In the genomic region with DNA sequence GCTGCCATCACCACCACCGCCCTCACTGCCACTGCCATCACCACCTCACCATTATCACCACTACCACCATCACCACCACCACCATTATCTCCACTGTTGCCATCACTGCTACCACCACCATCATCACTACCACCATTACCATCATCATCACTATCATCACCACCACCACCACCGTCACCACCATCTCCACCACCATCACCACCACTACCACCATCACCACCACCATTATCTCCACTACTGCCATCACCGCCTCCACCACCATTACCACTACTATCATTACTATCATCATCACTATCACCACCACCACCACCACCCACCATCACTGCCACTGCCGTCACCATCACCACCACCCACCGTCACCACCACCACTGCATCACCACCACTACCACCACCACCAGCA, we compare ENCODE assay signal across 1 cellular context.
TF ChIP-seq lines count a peak whose summit lies in the region.

No MANE protein-coding gene starts in this region.

TF ChIP-seq in HEK293, 187 proteins besides CTCF, POLR2A, EP300 and RAD21 (continued from another document):
- TF ChIP-seq, protein P1, sequence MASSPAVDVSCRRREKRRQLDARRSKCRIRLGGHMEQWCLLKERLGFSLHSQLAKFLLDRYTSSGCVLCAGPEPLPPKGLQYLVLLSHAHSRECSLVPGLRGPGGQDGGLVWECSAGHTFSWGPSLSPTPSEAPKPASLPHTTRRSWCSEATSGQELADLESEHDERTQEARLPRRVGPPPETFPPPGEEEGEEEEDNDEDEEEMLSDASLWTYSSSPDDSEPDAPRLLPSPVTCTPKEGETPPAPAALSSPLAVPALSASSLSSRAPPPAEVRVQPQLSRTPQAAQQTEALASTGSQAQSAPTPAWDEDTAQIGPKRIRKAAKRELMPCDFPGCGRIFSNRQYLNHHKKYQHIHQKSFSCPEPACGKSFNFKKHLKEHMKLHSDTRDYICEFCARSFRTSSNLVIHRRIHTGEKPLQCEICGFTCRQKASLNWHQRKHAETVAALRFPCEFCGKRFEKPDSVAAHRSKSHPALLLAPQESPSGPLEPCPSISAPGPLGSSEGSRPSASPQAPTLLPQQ (tag by site-specific recombination; IDR thresholded peaks at IDR 0.05) = no peak
- TF ChIP-seq ZNF311 (tag by site-specific recombination; IDR thresholded peaks at IDR 0.05; ENCODE audit: borderline replicate concordance) (0 out of 2 replicates have a peak, but pooled peaks have one; percentile 21), ZNF585B (tag by site-specific recombination; IDR thresholded peaks at IDR 0.05) (no peak), ZBTB1 (tag by site-specific recombination; IDR thresholded peaks at IDR 0.05) (no peak), KLF8 (tag by site-specific recombination; IDR thresholded peaks at IDR 0.05) (no peak), BCL11A (tag by site-specific recombination; IDR thresholded peaks at IDR 0.05; ENCODE audit: low read depth) (no peak), ZNF785 (tag by site-specific recombination; IDR thresholded peaks at IDR 0.05) (no peak), SP7 (tag by site-specific recombination; IDR thresholded peaks at IDR 0.05) (no peak), ZBTB6 (tag by site-specific recombination; IDR thresholded peaks at IDR 0.05) (no peak), ZNF621 (tag by site-specific recombination; IDR thresholded peaks at IDR 0.05) (peak; percentile 56; the same call in 1 of the 2 replicates), ZNF16 (tag by site-specific recombination; IDR thresholded peaks at IDR 0.05; ENCODE audit: low read depth) (no peak), ZNF558 (tag by site-specific recombination; IDR thresholded peaks at IDR 0.05) (no peak), ZNF114 (tag by site-specific recombination; IDR thresholded peaks at IDR 0.05) (no peak), ELK4 (IDR thresholded peaks at IDR 0.05; ENCODE audit: borderline replicate concordance, low read depth, low read length) (no peak), MYNN (tag by site-specific recombination; IDR thresholded peaks at IDR 0.05; ENCODE audit: borderline replicate concordance) (no peak), ZNF837 (tag by site-specific recombination; IDR thresholded peaks at IDR 0.05) (no peak), ZNF596 (tag by site-specific recombination; IDR thresholded peaks at IDR 0.05) (no peak), ZNF366 (tag by site-specific recombination; conservative IDR thresholded peaks at IDR 0.05) (no peak), ZNF548 (tag by site-specific recombination; IDR thresholded peaks at IDR 0.05) (no peak), EGR2 (tag by site-specific recombination; IDR thresholded peaks at IDR 0.05; ENCODE audit: low read depth) (peak; percentile 43; the same call in 1 of the 2 replicates), ZFHX2 (tag by site-specific recombination; conservative IDR thresholded peaks at IDR 0.05) (peak; percentile 21; the same call in 1 of the 2 replicates), YY2 (tag by site-specific recombination; IDR thresholded peaks at IDR 0.05) (peak; percentile 52; the same call in 1 of the 2 replicates), ZBTB17 (tag by site-specific recombination; IDR thresholded peaks at IDR 0.05) (no peak), ZBTB7A (tag by site-specific recombination; IDR thresholded peaks at IDR 0.05; ENCODE audit: low read depth) (peak; percentile 58; the same call in 1 of the 2 replicates), ZNF140 (tag by site-specific recombination; IDR thresholded peaks at IDR 0.05) (0 out of 2 replicates have a peak, but pooled peaks have one; percentile 21), ZBTB21 (tag by site-specific recombination; IDR thresholded peaks at IDR 0.05) (no peak), ZNF707 (tag by site-specific recombination; IDR thresholded peaks at IDR 0.05) (0 out of 2 replicates have a peak, but pooled peaks have one; percentile 53), INSM2 (tag by site-specific recombination; IDR thresholded peaks at IDR 0.05) (no peak), ZNF704 (tag by site-specific recombination; IDR thresholded peaks at IDR 0.05) (no peak), ZFP41 (tag by site-specific recombination; IDR thresholded peaks at IDR 0.05; ENCODE audit: borderline replicate concordance) (no peak)
- TF ChIP-seq, protein P2, sequence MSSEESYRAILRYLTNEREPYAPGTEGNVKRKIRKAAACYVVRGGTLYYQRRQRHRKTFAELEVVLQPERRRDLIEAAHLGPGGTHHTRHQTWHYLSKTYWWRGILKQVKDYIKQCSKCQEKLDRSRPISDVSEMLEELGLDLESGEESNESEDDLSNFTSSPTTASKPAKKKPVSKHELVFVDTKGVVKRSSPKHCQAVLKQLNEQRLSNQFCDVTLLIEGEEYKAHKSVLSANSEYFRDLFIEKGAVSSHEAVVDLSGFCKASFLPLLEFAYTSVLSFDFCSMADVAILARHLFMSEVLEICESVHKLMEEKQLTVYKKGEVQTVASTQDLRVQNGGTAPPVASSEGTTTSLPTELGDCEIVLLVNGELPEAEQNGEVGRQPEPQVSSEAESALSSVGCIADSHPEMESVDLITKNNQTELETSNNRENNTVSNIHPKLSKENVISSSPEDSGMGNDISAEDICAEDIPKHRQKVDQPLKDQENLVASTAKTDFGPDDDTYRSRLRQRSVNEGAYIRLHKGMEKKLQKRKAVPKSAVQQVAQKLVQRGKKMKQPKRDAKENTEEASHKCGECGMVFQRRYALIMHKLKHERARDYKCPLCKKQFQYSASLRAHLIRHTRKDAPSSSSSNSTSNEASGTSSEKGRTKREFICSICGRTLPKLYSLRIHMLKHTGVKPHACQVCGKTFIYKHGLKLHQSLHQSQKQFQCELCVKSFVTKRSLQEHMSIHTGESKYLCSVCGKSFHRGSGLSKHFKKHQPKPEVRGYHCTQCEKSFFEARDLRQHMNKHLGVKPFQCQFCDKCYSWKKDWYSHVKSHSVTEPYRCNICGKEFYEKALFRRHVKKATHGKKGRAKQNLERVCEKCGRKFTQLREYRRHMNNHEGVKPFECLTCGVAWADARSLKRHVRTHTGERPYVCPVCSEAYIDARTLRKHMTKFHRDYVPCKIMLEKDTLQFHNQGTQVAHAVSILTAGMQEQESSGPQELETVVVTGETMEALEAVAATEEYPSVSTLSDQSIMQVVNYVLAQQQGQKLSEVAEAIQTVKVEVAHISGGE (tag by site-specific recombination; conservative IDR thresholded peaks at IDR 0.05; ENCODE audit: low read depth) = no peak
- TF ChIP-seq, protein P3, sequence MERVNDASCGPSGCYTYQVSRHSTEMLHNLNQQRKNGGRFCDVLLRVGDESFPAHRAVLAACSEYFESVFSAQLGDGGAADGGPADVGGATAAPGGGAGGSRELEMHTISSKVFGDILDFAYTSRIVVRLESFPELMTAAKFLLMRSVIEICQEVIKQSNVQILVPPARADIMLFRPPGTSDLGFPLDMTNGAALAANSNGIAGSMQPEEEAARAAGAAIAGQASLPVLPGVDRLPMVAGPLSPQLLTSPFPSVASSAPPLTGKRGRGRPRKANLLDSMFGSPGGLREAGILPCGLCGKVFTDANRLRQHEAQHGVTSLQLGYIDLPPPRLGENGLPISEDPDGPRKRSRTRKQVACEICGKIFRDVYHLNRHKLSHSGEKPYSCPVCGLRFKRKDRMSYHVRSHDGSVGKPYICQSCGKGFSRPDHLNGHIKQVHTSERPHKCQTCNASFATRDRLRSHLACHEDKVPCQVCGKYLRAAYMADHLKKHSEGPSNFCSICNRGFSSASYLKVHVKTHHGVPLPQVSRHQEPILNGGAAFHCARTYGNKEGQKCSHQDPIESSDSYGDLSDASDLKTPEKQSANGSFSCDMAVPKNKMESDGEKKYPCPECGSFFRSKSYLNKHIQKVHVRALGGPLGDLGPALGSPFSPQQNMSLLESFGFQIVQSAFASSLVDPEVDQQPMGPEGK (tag by site-specific recombination; IDR thresholded peaks at IDR 0.05) = no peak
- TF ChIP-seq, protein P4, sequence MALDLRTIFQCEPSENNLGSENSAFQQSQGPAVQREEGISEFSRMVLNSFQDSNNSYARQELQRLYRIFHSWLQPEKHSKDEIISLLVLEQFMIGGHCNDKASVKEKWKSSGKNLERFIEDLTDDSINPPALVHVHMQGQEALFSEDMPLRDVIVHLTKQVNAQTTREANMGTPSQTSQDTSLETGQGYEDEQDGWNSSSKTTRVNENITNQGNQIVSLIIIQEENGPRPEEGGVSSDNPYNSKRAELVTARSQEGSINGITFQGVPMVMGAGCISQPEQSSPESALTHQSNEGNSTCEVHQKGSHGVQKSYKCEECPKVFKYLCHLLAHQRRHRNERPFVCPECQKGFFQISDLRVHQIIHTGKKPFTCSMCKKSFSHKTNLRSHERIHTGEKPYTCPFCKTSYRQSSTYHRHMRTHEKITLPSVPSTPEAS (tag by site-specific recombination; IDR thresholded peaks at IDR 0.05) = no peak
